ENCODE assay signal across 18 cellular contexts in the genomic region with DNA sequence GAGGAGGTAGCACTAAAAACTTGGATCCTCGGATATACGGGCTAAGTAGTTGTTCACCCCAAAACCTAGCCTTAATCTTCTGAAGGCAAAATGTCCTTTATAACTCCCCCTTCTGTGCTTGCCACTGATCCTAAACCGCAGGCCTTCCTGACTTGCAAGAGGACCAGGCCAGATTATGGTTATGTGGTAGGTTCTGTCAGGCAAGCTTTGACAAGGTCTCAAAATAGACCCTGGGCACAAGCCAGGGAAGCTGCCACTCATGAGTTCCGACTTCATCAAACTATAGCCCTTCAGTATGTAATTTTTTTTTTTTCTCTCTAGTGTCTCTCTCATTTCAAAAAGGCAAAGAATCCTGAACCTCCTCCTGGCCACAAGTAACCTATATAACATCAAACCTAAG. TPM values are rescaled to one million over a fixed set of nuclear protein-coding genes. Genes with fewer than 3 reads are reported as not detected.
DNase-seq lines count a peak whose midpoint lies in the region; ATAC-seq and TF ChIP-seq lines count a peak whose summit lies in the region.
"Had no signal": no experiment of that assay in that cellular context is flagged by ENCODE, and none has a peak within 500 bp of the region (broad histone marks: within the 10 kb centered on the region; RNA-seq: fewer than 3 reads in every experiment).

No MANE protein-coding gene starts in this region.

- no peaks in the 10 kb centered on the region for H3K27me3 Mint-ChIP-seq in activated naive CD8-positive, alpha-beta T cell treated with anti-CD3 and anti-CD28 coated beads, Interleukin-2, amount 10 ng/mL, durations not matched to agents 7 days and 5 days
- H3K27me3 Mint-ChIP-seq in activated naive CD8-positive, alpha-beta T cell treated with anti-CD3 and anti-CD28 coated beads for 36 hours = no peaks in the 10 kb centered on the region
- H3K27me3 Mint-ChIP-seq: naive B cell, type B pancreatic cell had no signal

- no peaks in the 10 kb centered on the region for H3K9me2 ChIP-seq in hepatocyte (replicated peaks; ENCODE audit: insufficient read depth)

- no peak overlapping the region for H3K27ac Mint-ChIP-seq in activated naive CD8-positive, alpha-beta T cell treated with anti-CD3 and anti-CD28 coated beads, Interleukin-2, amount 10 ng/mL, durations not matched to agents 7 days and 5 days
- H3K27ac Mint-ChIP-seq in activated naive CD8-positive, alpha-beta T cell treated with anti-CD3 and anti-CD28 coated beads for 36 hours = no peak overlapping the region
- H3K27ac Mint-ChIP-seq: activated naive CD4-positive, alpha-beta T cell treated with anti-CD3 and anti-CD28 coated beads for 36 hours; naive B cell; type B pancreatic cell had no signal

- no peaks in the 10 kb centered on the region for H4K20me1 ChIP-seq in hepatocyte (ENCODE audit: insufficient read depth, poor library complexity, severe bottlenecking)

- H3K79me2 ChIP-seq in hepatocyte = peaks cover 76% of the 10 kb centered on the region

- no peaks in the 10 kb centered on the region for H3K9me3 Mint-ChIP-seq in activated naive CD8-positive, alpha-beta T cell treated with anti-CD3 and anti-CD28 coated beads, Interleukin-2, amount 10 ng/mL, durations not matched to agents 7 days and 5 days
- H3K9me3 Mint-ChIP-seq in activated naive CD8-positive, alpha-beta T cell treated with anti-CD3 and anti-CD28 coated beads for 36 hours = no peaks in the 10 kb centered on the region
- H3K9me3 Mint-ChIP-seq: activated naive CD4-positive, alpha-beta T cell treated with anti-CD3 and anti-CD28 coated beads for 36 hours; naive B cell; type B pancreatic cell had no signal

- peak overlapping the region; percentile 68 for H3K27ac ChIP-seq in hepatocyte
- H3K27ac ChIP-seq: WERI-Rb-1 had no signal

- no peaks in the 10 kb centered on the region for H3K36me3 ChIP-seq in hepatocyte (replicated peaks; ENCODE audit: insufficient read depth, low read depth)

- H3K9me3 ChIP-seq in hepatocyte (ENCODE audit: low read depth) = no peaks in the 10 kb centered on the region

- H3K4me1 Mint-ChIP-seq in activated naive CD8-positive, alpha-beta T cell treated with anti-CD3 and anti-CD28 coated beads, Interleukin-2, amount 10 ng/mL, durations not matched to agents 7 days and 5 days = peaks cover 21% of the 10 kb centered on the region
- peaks cover 28% of the 10 kb centered on the region for H3K4me1 Mint-ChIP-seq in activated naive CD8-positive, alpha-beta T cell treated with anti-CD3 and anti-CD28 coated beads for 36 hours

- ATAC-seq in activated naive CD8-positive, alpha-beta T cell treated with anti-CD3 and anti-CD28 coated beads, Interleukin-2, amount 10 ng/mL, durations not matched to agents 7 days and 5 days (ENCODE audit: low read depth) = no peak

- no peak overlapping the region for H2AFZ ChIP-seq in hepatocyte

- H3K36me3 Mint-ChIP-seq in activated naive CD8-positive, alpha-beta T cell treated with anti-CD3 and anti-CD28 coated beads, Interleukin-2, amount 10 ng/mL, durations not matched to agents 7 days and 5 days = peaks cover 7% of the 10 kb centered on the region
- H3K36me3 Mint-ChIP-seq in activated naive CD8-positive, alpha-beta T cell treated with anti-CD3 and anti-CD28 coated beads for 36 hours = peaks cover 7% of the 10 kb centered on the region
- H3K36me3 Mint-ChIP-seq: naive B cell had no signal

- no peak overlapping the region for H3K4me3 ChIP-seq in hepatocyte

- TF ChIP-seq CTCF in hepatocyte (IDR thresholded peaks at IDR 0.05; ENCODE audit: poor library complexity) = no peak

- no peak overlapping the region for H3K4me2 ChIP-seq in hepatocyte

- no peaks in the 10 kb centered on the region for H3K27me3 ChIP-seq in hepatocyte

- POLR2A ChIA-PET in activated naive CD8-positive, alpha-beta T cell treated with anti-CD3 and anti-CD28 coated beads, Interleukin-2, amount 10 ng/mL, durations not matched to agents 7 days and 5 days (lab: Charles Lee) = no interaction called here

- peaks cover 15% of the 10 kb centered on the region for H3K4me1 ChIP-seq in hepatocyte (ENCODE audit: insufficient read depth)

- DNase-seq in activated naive CD8-positive, alpha-beta T cell treated with anti-CD3 and anti-CD28 coated beads, Interleukin-2, amount 10 ng/mL, durations not matched to agents 7 days and 5 days = no peak
- no peak for DNase-seq in activated naive CD8-positive, alpha-beta T cell treated with anti-CD3 and anti-CD28 coated beads for 36 hours
- DNase-seq in astrocyte of the hippocampus (ENCODE audit: low read depth, low spot score) = peak; percentile 10
- DNase-seq in hepatocyte (ENCODE audit: low spot score) = no peak
- no peak for DNase-seq in activated CD8-positive, alpha-beta memory T cell treated with anti-CD3 and anti-CD28 coated beads for 24 hours
- no peak for DNase-seq in cerebellar cortex (ENCODE audit: low spot score)
- no peak for DNase-seq in SKM-1 treated with dmso at 0.1 percent for 144 hours (lab: John Stamatoyannopoulos, UW; ENCODE audit: unreplicated experiment)
- DNase-seq in NCI-H510A treated with DMSO at 0.1 percent for 48 hours (lab: John Stamatoyannopoulos, UW) = no peak
- DNase-seq: activated naive CD4-positive, alpha-beta T cell treated with anti-CD3 and anti-CD28 coated beads for 36 hours; caudate nucleus; COR-L47; glutamatergic neuron; MM.1S; naive B cell; NCI-H2171; stimulated activated CD4-positive, alpha-beta T cell treated with anti-CD3 and anti-CD28 coated beads, Interleukin-1b, Interleukin-23, amount 100 ng/mL, for 48 hours; WERI-Rb-1 had no signal

- 91% methylated on average over 4 of the region's 4 CpGs for WGBS in hepatocyte (ENCODE audit: low lambda C conversion rate, missing lambda C conversion rate)

- peak overlapping the region; percentile 20 for H3K4me3 Mint-ChIP-seq in activated naive CD8-positive, alpha-beta T cell treated with anti-CD3 and anti-CD28 coated beads, Interleukin-2, amount 10 ng/mL, durations not matched to agents 7 days and 5 days
- no peak overlapping the region for H3K4me3 Mint-ChIP-seq in activated naive CD8-positive, alpha-beta T cell treated with anti-CD3 and anti-CD28 coated beads for 36 hours
- H3K4me3 Mint-ChIP-seq: activated naive CD4-positive, alpha-beta T cell treated with anti-CD3 and anti-CD28 coated beads for 36 hours; naive B cell; type B pancreatic cell had no signal

RNA-seq across cellular contexts. Expression of gene LRRFIP2, which starts 3.2 kb away (rescaled TPM):
- total RNA-seq in activated naive CD8-positive, alpha-beta T cell treated with anti-CD3 and anti-CD28 coated beads, Interleukin-2, amount 10 ng/mL, durations not matched to agents 7 days and 5 days = 10 to 100 TPM; 27.8 to 29.0 TPM
- 10 to 100 TPM; 22.4 to 23.2 TPM for total RNA-seq in activated naive CD8-positive, alpha-beta T cell treated with anti-CD3 and anti-CD28 coated beads for 36 hours
- 42.2 and 48.8 TPM in 2 replicates for total RNA-seq in hepatocyte
- polyA plus RNA-seq in hepatocyte = 29.0 and 38.0 TPM in 2 replicates
